In the genomic region with DNA sequence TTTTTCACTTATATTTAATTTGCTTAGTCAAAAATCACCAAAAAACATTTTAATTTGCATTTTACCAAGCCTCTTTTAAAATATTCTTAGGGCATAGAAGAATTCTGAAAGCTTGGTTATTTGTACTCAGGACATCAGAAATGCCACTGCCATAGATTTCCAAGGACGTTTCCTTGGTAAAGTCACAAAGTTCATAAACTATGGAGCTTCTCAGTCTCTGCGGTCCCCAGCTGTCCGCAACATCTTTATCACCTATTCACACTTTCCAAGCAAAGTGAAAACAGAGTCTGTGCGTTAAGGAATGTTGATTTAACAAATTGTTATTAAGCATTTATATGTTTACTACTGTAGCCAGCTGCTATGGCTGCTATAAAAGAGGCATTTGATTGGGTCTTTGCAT, we compare ENCODE assay signal across 8 cellular contexts.
"Had no signal": no experiment of that assay in that cellular context is flagged by ENCODE, and none has a peak within 500 bp of the region (broad histone marks: within the 10 kb centered on the region; RNA-seq: fewer than 3 reads in every experiment).

No MANE protein-coding gene starts in this region.

- H3K4me3 ChIP-seq: GM12878 had no signal

- DNase-seq: GDM1, GF-D8 had no signal

- ATAC-seq: GM12878 had no signal

- FAIRE-seq: G401.6, GM12878, GM12891, GM12892, GM18507, GM19239 had no signal
